In the genomic region with DNA sequence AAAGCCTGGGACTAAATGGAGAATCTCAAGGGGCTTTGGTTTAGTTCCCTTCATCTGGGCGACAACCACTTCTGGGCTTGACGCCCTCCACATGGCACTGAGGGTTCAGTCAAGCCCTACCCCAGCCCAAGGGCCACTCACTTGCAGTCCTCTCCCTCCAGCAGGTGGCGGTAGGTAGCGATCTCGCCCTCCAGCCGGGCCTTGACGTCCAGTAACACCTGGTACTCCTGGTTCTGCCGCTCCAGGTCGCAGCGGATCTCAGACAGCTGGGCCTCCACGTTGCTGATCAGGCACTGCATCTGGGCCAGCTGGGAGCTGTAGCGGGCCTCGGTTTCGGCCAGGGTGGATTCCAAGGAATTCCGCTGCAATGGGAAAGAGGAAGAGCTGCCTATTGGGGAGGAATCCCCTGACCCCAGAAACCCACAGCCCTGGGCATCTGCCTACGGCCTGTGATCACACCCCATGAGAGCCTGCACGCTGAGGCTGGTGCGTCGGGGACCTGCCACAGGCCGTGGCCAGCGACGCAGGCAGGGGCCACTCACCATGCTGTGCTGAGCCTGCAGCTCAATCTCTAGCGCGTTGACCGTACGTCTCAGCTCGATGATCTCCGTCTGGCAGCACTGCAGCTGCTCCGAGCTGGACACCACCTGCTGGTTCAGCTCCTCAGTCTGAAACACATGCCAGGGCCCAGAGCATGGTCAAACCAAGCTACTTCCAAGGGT, we compare ENCODE assay signal across 9 cellular contexts. TPM values are rescaled to one million over a fixed set of nuclear protein-coding genes. Genes with fewer than 3 reads are reported as not detected.
DNase-seq lines count a peak whose midpoint lies in the region; ATAC-seq, FAIRE-seq and TF ChIP-seq lines count a peak whose summit lies in the region.
"Had no signal": no experiment of that assay in that cellular context is flagged by ENCODE, and none has a peak within 500 bp of the region (broad histone marks: within the 10 kb centered on the region; RNA-seq: fewer than 3 reads in every experiment).

No MANE protein-coding gene starts in this region.

- peak; percentile 67 to 88 for TF ChIP-seq RAD21 in K562 (CRISPR knock-in tag; conservative IDR thresholded peaks at IDR 0.05 in 1 of 2, IDR thresholded peaks at IDR 0.05 in 1 of 2)

- H3K36me3 ChIP-seq in Loucy (ENCODE audit: insufficient read depth, low read length) (no peaks in the 10 kb centered on the region), K562 (ENCODE audit: control insufficient read depth, insufficient read depth, low read length) (no peaks in the 10 kb centered on the region), neural progenitor cell (no peaks in the 10 kb centered on the region)

- H3K9ac ChIP-seq in Loucy (ENCODE audit: low read depth, low read length, poor library complexity, severe bottlenecking) (no peak overlapping the region), K562 (ENCODE audit: insufficient read depth in 1 of 2, low read depth in 2 of 2, low read length in 2 of 2) (0 out of 4 replicates have a peak overlapping the region, but pooled peaks of 1 of the 2 experiments have one; percentile 10), neural progenitor cell (no peak overlapping the region)

- no peak overlapping the region for H3K4me3 ChIP-seq in Loucy (ENCODE audit: low read length, poor library complexity, severe bottlenecking)
- no peak overlapping the region for H3K4me3 ChIP-seq in K562
- H3K4me3 ChIP-seq in neural progenitor cell: no peak overlapping the region

- H3F3A ChIP-seq in Loucy (ENCODE audit: low read depth): no peaks in the 10 kb centered on the region
- peaks cover 5% of the 10 kb centered on the region for H3F3A ChIP-seq in neural progenitor cell (ENCODE audit: low read depth)

- no peaks in the 10 kb centered on the region for H3K9me2 ChIP-seq in Loucy (replicated peaks; ENCODE audit: low read depth, low read length)

- in situ Hi-C loops in K562 (cut with MboI): loop anchor here (5.0 kb wide), 1 partner anchor 60 kb away; no protein-coding TSS in a partner anchor

- intact Hi-C loops in K562 (cut with micrococcal nuclease): loop anchor here (1.0 to 10.0 kb wide), 2 partner anchors 62 to 178 kb away; no protein-coding TSS in a partner anchor
- intact Hi-C loops in activated T-helper 1 cell treated with anti-CD3 and anti-CD28 coated beads, Interleukin-12 subunit alpha, Interleukin-12 subunit beta, Interleukin-2, Interleukin-4 antibody, amounts not matched to agents 30 ng/mL and 10 ng/mL and 1 ng/mL, durations not matched to agents 14 hours and 24 hours and 36 hours (cut with micrococcal nuclease): loop anchor here (1.0 to 5.0 kb wide), 3 partner anchors 62 to 175 kb away; no protein-coding TSS in a partner anchor

- TF ChIP-seq CTCF in Loucy (conservative IDR thresholded peaks at IDR 0.05; ENCODE audit: low read length): peak; percentile 66
- peak; percentile 84 to 91 (median 89) for TF ChIP-seq CTCF in K562 (IDR thresholded peaks at IDR 0.05 in 2 of 3, conservative IDR thresholded peaks at IDR 0.05 in 1 of 3; ENCODE audit: insufficient read depth in 2 of 3, low read depth in 1 of 3, low read length in 3 of 3)
- peak; percentile 66 for TF ChIP-seq CTCF in neural progenitor cell (IDR thresholded peaks at IDR 0.05)

- H3K79me2 ChIP-seq in Loucy (ENCODE audit: insufficient read depth, low read length): no peaks in the 10 kb centered on the region
- no peaks in the 10 kb centered on the region for H3K79me2 ChIP-seq in K562 (ENCODE audit: control insufficient read depth, insufficient read depth, low read length)
- no peaks in the 10 kb centered on the region for H3K79me2 ChIP-seq in neural progenitor cell (ENCODE audit: low read depth)

- H3K9me3 ChIP-seq in Loucy (ENCODE audit: insufficient read depth, low read depth, low read length) (no peaks in the 10 kb centered on the region), K562 (replicated peaks; ENCODE audit: control insufficient read depth, insufficient read depth, low read depth, low read length) (no peaks in the 10 kb centered on the region), neural progenitor cell (ENCODE audit: low read depth) (no peaks in the 10 kb centered on the region)

- H3K27me3 ChIP-seq in Loucy (ENCODE audit: insufficient read depth, low read length, poor library complexity, severe bottlenecking) (no peaks in the 10 kb centered on the region), K562 (ENCODE audit: control insufficient read depth in 2 of 2, insufficient read depth in 2 of 2, low read length in 2 of 2) (peaks cover 7 to 34% of the 10 kb centered on the region in 2 experiments; a peak in 3 of 5 replicates), neural progenitor cell (no peaks in the 10 kb centered on the region)

- peak; percentile 72 for DNase-seq in D341Med (ENCODE audit: low spot score)
- DNase-seq in K562 (ENCODE audit: extremely low read depth in 1 of 4, low spot score in 3 of 4): peak; percentile 70 to 86 (median 82)
- DNase-seq in neural progenitor cell (ENCODE audit: low spot score): peak; percentile 61
- no peak for DNase-seq in glomerular visceral epithelial cell (ENCODE audit: extremely low spot score)
- DNase-seq in activated T-helper 1 cell treated with anti-CD3 and anti-CD28 coated beads, Interleukin-12 subunit alpha, Interleukin-12 subunit beta, Interleukin-2, Interleukin-4 antibody, amounts not matched to agents 30 ng/mL and 10 ng/mL and 1 ng/mL, durations not matched to agents 14 hours and 24 hours and 36 hours (ENCODE audit: low spot score): no peak
- DNase-seq in middle frontal gyrus (ENCODE audit: extremely low spot score, low spot score): no peak
- DNase-seq in AG08396 (ENCODE audit: low spot score): no peak

- peaks cover 5% of the 10 kb centered on the region for H3K4me1 Mint-ChIP-seq in neural progenitor cell
- H3K4me1 Mint-ChIP-seq in activated T-helper 1 cell treated with anti-CD3 and anti-CD28 coated beads, Interleukin-12 subunit alpha, Interleukin-12 subunit beta, Interleukin-2, Interleukin-4 antibody, amounts not matched to agents 30 ng/mL and 10 ng/mL and 1 ng/mL, durations not matched to agents 14 hours and 24 hours and 36 hours (ENCODE audit: low read depth): no peaks in the 10 kb centered on the region

- peak; percentile 94 for ATAC-seq in K562

- H3K9me1 ChIP-seq in K562 (ENCODE audit: control insufficient read depth, insufficient read depth, low read length): no peaks in the 10 kb centered on the region

- no peak overlapping the region for H3K4me3 Mint-ChIP-seq in neural progenitor cell
- H3K4me3 Mint-ChIP-seq in activated T-helper 1 cell treated with anti-CD3 and anti-CD28 coated beads, Interleukin-12 subunit alpha, Interleukin-12 subunit beta, Interleukin-2, Interleukin-4 antibody, amounts not matched to agents 30 ng/mL and 10 ng/mL and 1 ng/mL, durations not matched to agents 14 hours and 24 hours and 36 hours: no peak overlapping the region

- 29% methylated on average over 29 of the region's 29 CpGs for WGBS in K562 (ENCODE audit: insufficient coverage, low coverage, missing lambda C conversion rate)

- no peaks in the 10 kb centered on the region for H4K20me1 ChIP-seq in Loucy (ENCODE audit: insufficient read depth, low read length, poor library complexity, severe bottlenecking)
- peaks cover 10% of the 10 kb centered on the region for H4K20me1 ChIP-seq in K562 (replicated peaks; ENCODE audit: control insufficient read depth, insufficient read depth, low read length)
- H4K20me1 ChIP-seq in neural progenitor cell (ENCODE audit: low read depth): no peaks in the 10 kb centered on the region

- BruUV-seq in K562 (replicated peaks; lab: Mats Ljungman, UMichigan): no TSS peak

- H3K9me3 Mint-ChIP-seq in neural progenitor cell: peaks cover 3% of the 10 kb centered on the region
- H3K9me3 Mint-ChIP-seq in activated T-helper 1 cell treated with anti-CD3 and anti-CD28 coated beads, Interleukin-12 subunit alpha, Interleukin-12 subunit beta, Interleukin-2, Interleukin-4 antibody, amounts not matched to agents 30 ng/mL and 10 ng/mL and 1 ng/mL, durations not matched to agents 14 hours and 24 hours and 36 hours: no peaks in the 10 kb centered on the region

- no peak overlapping the region for H3K4me2 ChIP-seq in Loucy (ENCODE audit: low read depth, low read length, poor library complexity, severe bottlenecking)
- H3K4me2 ChIP-seq in K562 (ENCODE audit: insufficient read depth, low read length): no peak overlapping the region
- no peak overlapping the region for H3K4me2 ChIP-seq in neural progenitor cell

- no peak for TF ChIP-seq EP300 in K562 (IDR thresholded peaks at IDR 0.05; ENCODE audit: low read length)

- H2AFZ ChIP-seq in Loucy (ENCODE audit: low read length) (no peak overlapping the region), K562 (ENCODE audit: low read depth, low read length) (peak overlapping the region; percentile 60), neural progenitor cell (replicated peaks) (peak overlapping the region; percentile 51)

- CTCF ChIA-PET in K562 (lab: Yijun Ruan, JAX; ENCODE audit: low intra/inter-chr PET ratio): interaction anchor here (0.6 to 2.9 kb wide), 3 partner anchors 10 to 175 kb away, joined by 4 to 14 read pairs (median 6); no protein-coding TSS in a partner anchor

- H3K27ac ChIP-seq in K562 (ENCODE audit: extremely low read depth, low read depth, low read length) (no peak overlapping the region), neural progenitor cell (no peak overlapping the region)

- POLR2A ChIA-PET in K562 (lab: Yijun Ruan, JAX): interaction anchor here (0.6 to 1.0 kb wide), 3 partner anchors 32 to 630 kb away, joined by 3 to 4 read pairs (median 4); no protein-coding TSS in a partner anchor

- H3K27me3 Mint-ChIP-seq in neural progenitor cell (ENCODE audit: insufficient read depth, low read depth): peaks cover 8% of the 10 kb centered on the region
- peaks cover 10% of the 10 kb centered on the region for H3K27me3 Mint-ChIP-seq in activated T-helper 1 cell treated with anti-CD3 and anti-CD28 coated beads, Interleukin-12 subunit alpha, Interleukin-12 subunit beta, Interleukin-2, Interleukin-4 antibody, amounts not matched to agents 30 ng/mL and 10 ng/mL and 1 ng/mL, durations not matched to agents 14 hours and 24 hours and 36 hours (ENCODE audit: insufficient read depth)

- peak; percentile 84 for FAIRE-seq in K562 (lab: Jason Lieb, UNC)

- no peaks in the 10 kb centered on the region for H3K36me3 Mint-ChIP-seq in neural progenitor cell
- no peaks in the 10 kb centered on the region for H3K36me3 Mint-ChIP-seq in activated T-helper 1 cell treated with anti-CD3 and anti-CD28 coated beads, Interleukin-12 subunit alpha, Interleukin-12 subunit beta, Interleukin-2, Interleukin-4 antibody, amounts not matched to agents 30 ng/mL and 10 ng/mL and 1 ng/mL, durations not matched to agents 14 hours and 24 hours and 36 hours (ENCODE audit: low read depth)

- H3K4me1 ChIP-seq in Loucy (ENCODE audit: insufficient read depth, low read length, poor library complexity, severe bottlenecking): peaks cover 6% of the 10 kb centered on the region
- H3K4me1 ChIP-seq in K562 (replicated peaks in 1 of 2; ENCODE audit: control insufficient read depth in 2 of 2, insufficient read depth in 2 of 2, low read length in 2 of 2): peaks cover 9 to 22% of the 10 kb centered on the region in 2 experiments; a peak in 4 of 5 replicates
- H3K4me1 ChIP-seq in neural progenitor cell: peaks cover 14% of the 10 kb centered on the region

- no peak overlapping the region for H3K27ac Mint-ChIP-seq in neural progenitor cell
- no peak overlapping the region for H3K27ac Mint-ChIP-seq in activated T-helper 1 cell treated with anti-CD3 and anti-CD28 coated beads, Interleukin-12 subunit alpha, Interleukin-12 subunit beta, Interleukin-2, Interleukin-4 antibody, amounts not matched to agents 30 ng/mL and 10 ng/mL and 1 ng/mL, durations not matched to agents 14 hours and 24 hours and 36 hours

- no peak for TF ChIP-seq POLR2A in K562 (conservative IDR thresholded peaks at IDR 0.05)

RNA-seq across cellular contexts. Expression of gene KRT36, which starts 2.7 kb away (rescaled TPM):
- not detected in 2 replicates for total RNA-seq in K562 (2011; cell fraction: chromatin; rRNA removed; ENCODE audit: low replicate concordance)
- total RNA-seq in K562 (2011; cell fraction: nucleolus; rRNA removed): not detected in 2 replicates
- not detected in 2 replicates for total RNA-seq in K562 (2011; cell fraction: nucleoplasm; rRNA removed)
- total RNA-seq in K562 (2014; rRNA removed) (not detected in 2 replicates), K562 (2014; rRNA removed; fragmentation: Illumina TruSeq; extraction: Trizol) (not detected in 2 replicates), K562 (2015; rRNA removed; fragmentation: Illumina TruSeq; extraction: Trizol) (not detected in 2 replicates), K562 (2021) (not detected in 2 replicates), neural progenitor cell (ENCODE audit: low replicate concordance) (not detected in 2 replicates)
- polyA plus RNA-seq in K562 (2011; rRNA removed) (0.04 TPM in 2 replicates), K562 (2014; fragmentation: Illumina TruSeq; extraction: Trizol) (not detected in 2 replicates), K562 (2014; fragmentation: Nextera tagmentation; extraction: Ambion mirVana) (not detected), K562 (2014; rRNA removed) (not detected in 2 replicates)
- 0.03 and 0.06 TPM in 2 replicates for polyA plus RNA-seq in K562 (2011; cell fraction: cytosol; rRNA removed)
- polyA plus RNA-seq in K562 (2011; cell fraction: nucleus; rRNA removed): 0.20 TPM in 1 of 2 replicates, not detected in the other
- not detected in 2 replicates for polyA plus RNA-seq in K562 (2012)
- polyA minus RNA-seq in K562 (2011; rRNA and poly(A)+ RNA removed): not detected in 2 replicates
- not detected in 2 replicates for polyA minus RNA-seq in K562 (2011; cell fraction: cytosol; rRNA and poly(A)+ RNA removed)
- not detected in 2 replicates for polyA minus RNA-seq in K562 (2011; cell fraction: nucleus; rRNA and poly(A)+ RNA removed)
- not detected in 2 replicates for total RNA-seq in activated T-helper 1 cell treated with anti-CD3 and anti-CD28 coated beads, Interleukin-12 subunit alpha, Interleukin-12 subunit beta, Interleukin-2, Interleukin-4 antibody, amounts not matched to agents 30 ng/mL and 10 ng/mL and 1 ng/mL, durations not matched to agents 14 hours and 24 hours and 36 hours
- total RNA-seq: T-helper 1 cell treated with Interleukin-12 subunit alpha and Interleukin-12 subunit beta and Interleukin-4 antibody, amounts not matched to agents 30 ng/mL and 1 ng/mL, for 36 hours had no signal

RNA-seq across cellular contexts. Expression of gene KRT35, which starts 6.0 kb away (rescaled TPM):
- total RNA-seq in K562 (2011; cell fraction: chromatin; rRNA removed; ENCODE audit: low replicate concordance): not detected in 2 replicates
- total RNA-seq in K562 (2011; cell fraction: nucleolus; rRNA removed): not detected in 2 replicates
- not detected in 2 replicates for total RNA-seq in K562 (2011; cell fraction: nucleoplasm; rRNA removed)
- total RNA-seq in K562 (2014; rRNA removed) (not detected in 2 replicates), K562 (2014; rRNA removed; fragmentation: Illumina TruSeq; extraction: Trizol) (not detected in 2 replicates), K562 (2015; rRNA removed; fragmentation: Illumina TruSeq; extraction: Trizol) (not detected in 2 replicates), K562 (2021) (not detected in 2 replicates), neural progenitor cell (ENCODE audit: low replicate concordance) (not detected in 2 replicates)
- polyA plus RNA-seq in K562 (2011; rRNA removed) (not detected in 2 replicates), K562 (2014; fragmentation: Illumina TruSeq; extraction: Trizol) (not detected in 2 replicates), K562 (2014; fragmentation: Nextera tagmentation; extraction: Ambion mirVana) (not detected), K562 (2014; rRNA removed) (not detected in 2 replicates)
- not detected in 2 replicates for polyA plus RNA-seq in K562 (2011; cell fraction: cytosol; rRNA removed)
- not detected in 2 replicates for polyA plus RNA-seq in K562 (2011; cell fraction: nucleus; rRNA removed)
- polyA plus RNA-seq in K562 (2012): not detected in 2 replicates
- polyA minus RNA-seq in K562 (2011; rRNA and poly(A)+ RNA removed): not detected in 2 replicates
- polyA minus RNA-seq in K562 (2011; cell fraction: cytosol; rRNA and poly(A)+ RNA removed): not detected in 2 replicates
- not detected in 2 replicates for polyA minus RNA-seq in K562 (2011; cell fraction: nucleus; rRNA and poly(A)+ RNA removed)
- not detected in 2 replicates for total RNA-seq in activated T-helper 1 cell treated with anti-CD3 and anti-CD28 coated beads, Interleukin-12 subunit alpha, Interleukin-12 subunit beta, Interleukin-2, Interleukin-4 antibody, amounts not matched to agents 30 ng/mL and 10 ng/mL and 1 ng/mL, durations not matched to agents 14 hours and 24 hours and 36 hours
- total RNA-seq: T-helper 1 cell treated with Interleukin-12 subunit alpha and Interleukin-12 subunit beta and Interleukin-4 antibody, amounts not matched to agents 30 ng/mL and 1 ng/mL, for 36 hours had no signal

RNA-seq across cellular contexts. Expression of gene KRT13, which starts 18.4 kb away (rescaled TPM):
- total RNA-seq in K562 (2011; cell fraction: chromatin; rRNA removed; ENCODE audit: low replicate concordance): 0.21 and 0.76 TPM in 2 replicates
- total RNA-seq in K562 (2011; cell fraction: nucleolus; rRNA removed): not detected in 2 replicates
- not detected in 2 replicates for total RNA-seq in K562 (2011; cell fraction: nucleoplasm; rRNA removed)
- 1.1 TPM in 1 of 2 replicates, not detected in the other for total RNA-seq in K562 (2014; rRNA removed)
- not detected in 2 replicates for total RNA-seq in K562 (2014; rRNA removed; fragmentation: Illumina TruSeq; extraction: Trizol)
- total RNA-seq in K562 (2015; rRNA removed; fragmentation: Illumina TruSeq; extraction: Trizol): 0.11 TPM in 1 of 2 replicates, not detected in the other
- 0.22 TPM in 1 of 2 replicates, not detected in the other for total RNA-seq in K562 (2021)
- polyA plus RNA-seq in K562 (2011; rRNA removed): 0.16 and 0.26 TPM in 2 replicates
- polyA plus RNA-seq in K562 (2011; cell fraction: cytosol; rRNA removed): 0.48 and 0.58 TPM in 2 replicates
- 0.93 and 3.3 TPM in 2 replicates for polyA plus RNA-seq in K562 (2011; cell fraction: nucleus; rRNA removed)
- 0.17 and 0.36 TPM in 2 replicates for polyA plus RNA-seq in K562 (2012)
- polyA plus RNA-seq in K562 (2014; fragmentation: Illumina TruSeq; extraction: Trizol): 0.30 TPM in 1 of 2 replicates, not detected in the other
- polyA plus RNA-seq in K562 (2014; fragmentation: Nextera tagmentation; extraction: Ambion mirVana): under 1 TPM in 1 of 2 experiments, not detected in 1; 0.13 TPM
- polyA plus RNA-seq in K562 (2014; rRNA removed): 0.28 TPM in 1 of 2 replicates, not detected in the other
- polyA minus RNA-seq in K562 (2011; rRNA and poly(A)+ RNA removed): 0.15 and 0.28 TPM in 2 replicates
- polyA minus RNA-seq in K562 (2011; cell fraction: cytosol; rRNA and poly(A)+ RNA removed): not detected in 2 replicates
- polyA minus RNA-seq in K562 (2011; cell fraction: nucleus; rRNA and poly(A)+ RNA removed): 0.22 and 0.54 TPM in 2 replicates
- total RNA-seq in neural progenitor cell (ENCODE audit: low replicate concordance): not detected in 2 replicates
- not detected in 2 replicates for total RNA-seq in activated T-helper 1 cell treated with anti-CD3 and anti-CD28 coated beads, Interleukin-12 subunit alpha, Interleukin-12 subunit beta, Interleukin-2, Interleukin-4 antibody, amounts not matched to agents 30 ng/mL and 10 ng/mL and 1 ng/mL, durations not matched to agents 14 hours and 24 hours and 36 hours
- total RNA-seq: T-helper 1 cell treated with Interleukin-12 subunit alpha and Interleukin-12 subunit beta and Interleukin-4 antibody, amounts not matched to agents 30 ng/mL and 1 ng/mL, for 36 hours had no signal

RNA-seq across cellular contexts. Expression of gene KRT32, which starts 19.8 kb away (rescaled TPM):
- total RNA-seq in K562 (2011; cell fraction: chromatin; rRNA removed; ENCODE audit: low replicate concordance): not detected in 2 replicates
- not detected in 2 replicates for total RNA-seq in K562 (2011; cell fraction: nucleolus; rRNA removed)
- not detected in 2 replicates for total RNA-seq in K562 (2011; cell fraction: nucleoplasm; rRNA removed)
- total RNA-seq in K562 (2014; rRNA removed) (not detected in 2 replicates), K562 (2014; rRNA removed; fragmentation: Illumina TruSeq; extraction: Trizol) (not detected in 2 replicates), K562 (2015; rRNA removed; fragmentation: Illumina TruSeq; extraction: Trizol) (not detected in 2 replicates), K562 (2021) (not detected in 2 replicates), neural progenitor cell (ENCODE audit: low replicate concordance) (not detected in 2 replicates)
- polyA plus RNA-seq in K562 (2011; rRNA removed) (not detected in 2 replicates), K562 (2014; fragmentation: Illumina TruSeq; extraction: Trizol) (not detected in 2 replicates), K562 (2014; fragmentation: Nextera tagmentation; extraction: Ambion mirVana) (not detected), K562 (2014; rRNA removed) (not detected in 2 replicates)
- polyA plus RNA-seq in K562 (2011; cell fraction: cytosol; rRNA removed): not detected in 2 replicates
- not detected in 2 replicates for polyA plus RNA-seq in K562 (2011; cell fraction: nucleus; rRNA removed)
- not detected in 2 replicates for polyA plus RNA-seq in K562 (2012)
- not detected in 2 replicates for polyA minus RNA-seq in K562 (2011; rRNA and poly(A)+ RNA removed)
- not detected in 2 replicates for polyA minus RNA-seq in K562 (2011; cell fraction: cytosol; rRNA and poly(A)+ RNA removed)
- not detected in 2 replicates for polyA minus RNA-seq in K562 (2011; cell fraction: nucleus; rRNA and poly(A)+ RNA removed)
- total RNA-seq in activated T-helper 1 cell treated with anti-CD3 and anti-CD28 coated beads, Interleukin-12 subunit alpha, Interleukin-12 subunit beta, Interleukin-2, Interleukin-4 antibody, amounts not matched to agents 30 ng/mL and 10 ng/mL and 1 ng/mL, durations not matched to agents 14 hours and 24 hours and 36 hours: not detected in 2 replicates
- total RNA-seq: T-helper 1 cell treated with Interleukin-12 subunit alpha and Interleukin-12 subunit beta and Interleukin-4 antibody, amounts not matched to agents 30 ng/mL and 1 ng/mL, for 36 hours had no signal

RNA-seq across cellular contexts. Expression of gene KRT15, which starts 31.7 kb away (rescaled TPM):
- 2.1 and 4.1 TPM in 2 replicates for total RNA-seq in K562 (2011; cell fraction: chromatin; rRNA removed; ENCODE audit: low replicate concordance)
- 1.6 and 2.8 TPM in 2 replicates for total RNA-seq in K562 (2011; cell fraction: nucleolus; rRNA removed)
- 1.2 and 3.0 TPM in 2 replicates for total RNA-seq in K562 (2011; cell fraction: nucleoplasm; rRNA removed)
- total RNA-seq in K562 (2014; rRNA removed) (0.37 and 2.4 TPM in 2 replicates), K562 (2014; rRNA removed; fragmentation: Illumina TruSeq; extraction: Trizol) (0.44 and 0.89 TPM in 2 replicates), K562 (2015; rRNA removed; fragmentation: Illumina TruSeq; extraction: Trizol) (0.29 and 0.68 TPM in 2 replicates), K562 (2021) (0.34 and 0.95 TPM in 2 replicates), neural progenitor cell (ENCODE audit: low replicate concordance) (0.15 TPM in 1 of 2 replicates, not detected in the other)
- polyA plus RNA-seq in K562 (2011; rRNA removed) (2.1 and 4.4 TPM in 2 replicates), K562 (2014; fragmentation: Illumina TruSeq; extraction: Trizol) (0.49 and 1.1 TPM in 2 replicates), K562 (2014; fragmentation: Nextera tagmentation; extraction: Ambion mirVana) (under 1 TPM; 0.28 to 0.60 TPM), K562 (2014; rRNA removed) (0.56 and 2.0 TPM in 2 replicates)
- polyA plus RNA-seq in K562 (2011; cell fraction: cytosol; rRNA removed): 1.7 and 2.4 TPM in 2 replicates
- 1.9 and 8.5 TPM in 2 replicates for polyA plus RNA-seq in K562 (2011; cell fraction: nucleus; rRNA removed)
- polyA plus RNA-seq in K562 (2012): 1.1 and 1.4 TPM in 2 replicates
- 0.39 and 1.2 TPM in 2 replicates for polyA minus RNA-seq in K562 (2011; rRNA and poly(A)+ RNA removed)
- not detected in 2 replicates for polyA minus RNA-seq in K562 (2011; cell fraction: cytosol; rRNA and poly(A)+ RNA removed)
- 0.67 and 1.1 TPM in 2 replicates for polyA minus RNA-seq in K562 (2011; cell fraction: nucleus; rRNA and poly(A)+ RNA removed)
- total RNA-seq in activated T-helper 1 cell treated with anti-CD3 and anti-CD28 coated beads, Interleukin-12 subunit alpha, Interleukin-12 subunit beta, Interleukin-2, Interleukin-4 antibody, amounts not matched to agents 30 ng/mL and 10 ng/mL and 1 ng/mL, durations not matched to agents 14 hours and 24 hours and 36 hours: not detected in 2 replicates
- total RNA-seq: T-helper 1 cell treated with Interleukin-12 subunit alpha and Interleukin-12 subunit beta and Interleukin-4 antibody, amounts not matched to agents 30 ng/mL and 1 ng/mL, for 36 hours had no signal

Comparison
In these comparisons a context has a peak if more than half of its experiments do, and no peak if none do; other contexts are left out.
1. DNase-seq: peak in D341Med (single experiment), K562 (4 of 4) and neural progenitor cell (single experiment); none in glomerular visceral epithelial cell (single experiment), activated T-helper 1 cell treated with anti-CD3 and anti-CD28 coated beads, Interleukin-12 subunit alpha, Interleukin-12 subunit beta, Interleukin-2, Interleukin-4 antibody, amounts not matched to agents 30 ng/mL and 10 ng/mL and 1 ng/mL, durations not matched to agents 14 hours and 24 hours and 36 hours (single experiment), middle frontal gyrus (single experiment) and AG08396 (single experiment).
2. Peak in every context shown above with its lines, with median percentiles within 50 percentile points of each other: CTCF ChIP-seq.